23 cellular contexts compared by ENCODE assay signal in genomic region chrX:125710403-125711062, GRCh38.
"Had no signal": no experiment of that assay in that cellular context is flagged by ENCODE, and none has a peak within 500 bp of the region (broad histone marks: within the 10 kb centered on the region; RNA-seq: fewer than 3 reads in every experiment).

No MANE protein-coding gene starts in this region.

- H3K9ac ChIP-seq: parathyroid adenoma had no signal

- H3K36me3 ChIP-seq: heart left ventricle, prostate gland, stomach, thoracic aorta, transverse colon had no signal

- ATAC-seq: heart left ventricle; left colon; mucosa of descending colon; naive thymus-derived CD8-positive, alpha-beta T cell; sciatic nerve; stimulated activated naive B cell treated with anti-CD40 and anti-IgM and Interleukin-4, amounts not matched to agents 10 μg/mL and 1 μg/mL and 100 μg/mL, for 72 hours had no signal

- H3K27ac Mint-ChIP-seq: endodermal cell; naive thymus-derived CD8-positive, alpha-beta T cell; stimulated activated naive B cell treated with anti-CD40 and anti-IgM and Interleukin-4, amounts not matched to agents 10 μg/mL and 1 μg/mL and 100 μg/mL, for 72 hours had no signal

- H3K36me3 Mint-ChIP-seq: naive thymus-derived CD8-positive, alpha-beta T cell; stimulated activated naive B cell treated with anti-CD40 and anti-IgM and Interleukin-4, amounts not matched to agents 10 μg/mL and 1 μg/mL and 100 μg/mL, for 72 hours had no signal

- H3K4me3 Mint-ChIP-seq: endodermal cell; naive thymus-derived CD8-positive, alpha-beta T cell; stimulated activated naive B cell treated with anti-CD40 and anti-IgM and Interleukin-4, amounts not matched to agents 10 μg/mL and 1 μg/mL and 100 μg/mL, for 72 hours had no signal

- FAIRE-seq: colon, endothelial cell of umbilical vein, frontal cortex had no signal

- H3K4me1 ChIP-seq: heart left ventricle, parathyroid adenoma, prostate gland, stomach, transverse colon had no signal

- H3K4me3 ChIP-seq: heart left ventricle, mucosa of descending colon, prostate gland, stomach, thoracic aorta, transverse colon had no signal

- H3K27ac ChIP-seq: heart left ventricle, parathyroid adenoma, prostate gland, stomach, thoracic aorta, transverse colon had no signal

- H3K27me3 ChIP-seq: heart left ventricle, stomach, transverse colon had no signal

- H3K9me3 ChIP-seq: heart left ventricle, mucosa of descending colon, prostate gland, thoracic aorta, transverse colon had no signal

- H3K27me3 Mint-ChIP-seq: naive thymus-derived CD8-positive, alpha-beta T cell; stimulated activated naive B cell treated with anti-CD40 and anti-IgM and Interleukin-4, amounts not matched to agents 10 μg/mL and 1 μg/mL and 100 μg/mL, for 72 hours had no signal

- H3K79me2 ChIP-seq: parathyroid adenoma had no signal

- DNase-seq: dermis blood vessel endothelial cell; effector CD4-positive, alpha-beta T cell; endodermal cell; erythroblast; heart left ventricle; hippocampal formation; left colon; mammary epithelial cell; mucosa of descending colon; naive thymus-derived CD8-positive, alpha-beta T cell; stimulated activated CD4-positive, alpha-beta T cell treated with anti-CD3 and anti-CD28 coated beads, Interleukin-2, amount 100 ng/mL, for 24 hours; stimulated activated CD4-positive, alpha-beta T cell treated with anti-CD3 and anti-CD28 coated beads, Interleukin-4, amount 100 ng/mL, for 4 hours; stimulated activated naive B cell treated with anti-CD40 and anti-IgM and Interleukin-4, amounts not matched to agents 10 μg/mL and 1 μg/mL and 100 μg/mL, for 72 hours; stomach; substantia nigra; transverse colon had no signal

- H2AFZ ChIP-seq: parathyroid adenoma had no signal

- H3K9me3 Mint-ChIP-seq: endodermal cell; stimulated activated naive B cell treated with anti-CD40 and anti-IgM and Interleukin-4, amounts not matched to agents 10 μg/mL and 1 μg/mL and 100 μg/mL, for 72 hours had no signal

- H3K4me1 Mint-ChIP-seq: endodermal cell; naive thymus-derived CD8-positive, alpha-beta T cell; stimulated activated naive B cell treated with anti-CD40 and anti-IgM and Interleukin-4, amounts not matched to agents 10 μg/mL and 1 μg/mL and 100 μg/mL, for 72 hours had no signal
